In genomic region chr16:83887088-83887487, GRCh38 we compare ENCODE assay signal across 11 cellular contexts. TPM values are rescaled to one million over a fixed set of nuclear protein-coding genes. Genes with fewer than 3 reads are reported as not detected.
DNase-seq lines count a peak whose midpoint lies in the region; ATAC-seq and TF ChIP-seq lines count a peak whose summit lies in the region.
"Had no signal": no experiment of that assay in that cellular context is flagged by ENCODE, and none has a peak within 500 bp of the region (broad histone marks: within the 10 kb centered on the region; RNA-seq: fewer than 3 reads in every experiment).

No MANE protein-coding gene starts in this region.

- H3K4me1 ChIP-seq in cardiac muscle cell (ENCODE audit: low read depth) (peaks cover 38% of the 10 kb centered on the region), PC-3 (ENCODE audit: insufficient read depth, low read length) (no peaks in the 10 kb centered on the region), upper lobe of right lung (no peaks in the 10 kb centered on the region)

- no peaks in the 10 kb centered on the region for H3F3A ChIP-seq in PC-3 (ENCODE audit: low read length, unreplicated experiment)

- no peak for ATAC-seq in left ventricle myocardium superior
- no peak for ATAC-seq in PC-3
- no peak for ATAC-seq in upper lobe of right lung
- ATAC-seq in GM19463 (IDR thresholded peaks at IDR 0.05; ENCODE audit: unreplicated experiment): no peak

- H3K27me3 ChIP-seq in cardiac muscle cell (no peaks in the 10 kb centered on the region), PC-3 (ENCODE audit: low read length) (peaks cover 22% of the 10 kb centered on the region), upper lobe of right lung (no peaks in the 10 kb centered on the region)

- CTCF ChIA-PET in PC-3 (lab: Charles Lee): no interaction called here

- H3K4me2 ChIP-seq in PC-3 (ENCODE audit: low read length): no peak overlapping the region
- H3K4me2 ChIP-seq: KMS-11 had no signal

- POLR2A ChIA-PET in PC-3 (lab: Charles Lee; ENCODE audit: unreplicated experiment): no interaction called here

- H3K9me2 ChIP-seq in PC-3 (replicated peaks; ENCODE audit: low read length): no peaks in the 10 kb centered on the region

- no TSS peak for BruUV-seq in PC-3 (replicated peaks; lab: Mats Ljungman, UMichigan)

- peak in 1 of 2 donors; percentile 32 for DNase-seq in cardiac muscle cell (ENCODE audit: low read depth in 1 of 2, low spot score in 1 of 2)
- DNase-seq in left ventricle myocardium superior: no peak
- peak; percentile 49 for DNase-seq in PC-3
- peak; percentile 71 for DNase-seq in globus pallidus (ENCODE audit: low spot score)
- DNase-seq in upper lobe of right lung: no peak
- DNase-seq in activated gamma-delta T cell (lab: John Stamatoyannopoulos, UW): no peak
- DNase-seq in SK-N-DZ (ENCODE audit: low spot score): no peak
- DNase-seq: CD4-positive, alpha-beta memory T cell; effector CD4-positive, alpha-beta T cell had no signal

- H3K4me3 ChIP-seq in cardiac muscle cell (no peak overlapping the region), PC-3 (ENCODE audit: low read length) (no peak overlapping the region), upper lobe of right lung (no peak overlapping the region)

- H3K9ac ChIP-seq in PC-3 (ENCODE audit: low read length): no peak overlapping the region
- H3K9ac ChIP-seq: KMS-11 had no signal

- H2AFZ ChIP-seq in PC-3 (ENCODE audit: low read length): no peak overlapping the region

- H4K20me1 ChIP-seq in PC-3 (ENCODE audit: low read length): no peaks in the 10 kb centered on the region

- H3K36me3 ChIP-seq in cardiac muscle cell: no peaks in the 10 kb centered on the region
- H3K36me3 ChIP-seq in PC-3 (ENCODE audit: low read depth, low read length): no peaks in the 10 kb centered on the region
- no peaks in the 10 kb centered on the region for H3K36me3 ChIP-seq in upper lobe of right lung

- intact Hi-C loops in left ventricle myocardium superior (cut with micrococcal nuclease) (loop anchor here (10.0 kb wide), 1 partner anchor 52 kb away; no protein-coding TSS in a partner anchor), PC-3 (cut with micrococcal nuclease) (no loop called here), upper lobe of right lung (cut with DNase I) (no loop called here)

- TF ChIP-seq CTCF in cardiac muscle cell (IDR thresholded peaks at IDR 0.05; ENCODE audit: low read depth, low read length): peak; percentile 41
- peak; percentile 68 for TF ChIP-seq CTCF in PC-3 (conservative IDR thresholded peaks at IDR 0.05; ENCODE audit: low read depth, low read length)
- peak; percentile 14 for TF ChIP-seq CTCF in upper lobe of right lung (IDR thresholded peaks at IDR 0.05)

- H3K27ac ChIP-seq in cardiac muscle cell (no peak overlapping the region), PC-3 (ENCODE audit: low read length) (no peak overlapping the region), upper lobe of right lung (no peak overlapping the region)
- H3K27ac ChIP-seq: KMS-11 had no signal

- H3K9me3 ChIP-seq in cardiac muscle cell (ENCODE audit: low read depth): no peaks in the 10 kb centered on the region
- H3K9me3 ChIP-seq in PC-3 (ENCODE audit: low read length): no peaks in the 10 kb centered on the region
- H3K9me3 ChIP-seq in upper lobe of right lung: no peaks in the 10 kb centered on the region

- no peaks in the 10 kb centered on the region for H3K79me2 ChIP-seq in PC-3 (ENCODE audit: low read length)

RNA-seq across cellular contexts. Expression of gene MLYCD, which starts 11.8 kb away (rescaled TPM):
- total RNA-seq in cardiac muscle cell (8.0 and 9.3 TPM in 2 replicates), left ventricle myocardium superior (49.0 TPM), PC-3 (2014; rRNA removed) (0.95 and 1.2 TPM in 2 replicates), upper lobe of right lung (9.7 TPM)
- polyA plus RNA-seq in cardiac muscle cell: 9.9 and 10.6 TPM in 2 replicates
- 3.0 and 3.6 TPM in 2 replicates for polyA plus RNA-seq in SK-N-DZ (2014; cell fraction: cytosol; rRNA removed)
- 5.4 and 5.7 TPM in 2 replicates for polyA plus RNA-seq in SK-N-DZ (2014; cell fraction: nucleus; rRNA removed)

Comparison
In these comparisons a context has a peak if more than half of its experiments do, and no peak if none do; other contexts are left out.
1. DNase-seq: peak in PC-3 (single experiment) and globus pallidus (single experiment); none in left ventricle myocardium superior (single experiment), upper lobe of right lung (single experiment), activated gamma-delta T cell (single experiment) and SK-N-DZ (single experiment).
2. CTCF ChIP-seq: peak in every context shown above with its lines; median percentile 68 in PC-3; 41 in cardiac muscle cell; 14 in upper lobe of right lung.